8 cellular contexts compared by ENCODE assay signal in the genomic region with DNA sequence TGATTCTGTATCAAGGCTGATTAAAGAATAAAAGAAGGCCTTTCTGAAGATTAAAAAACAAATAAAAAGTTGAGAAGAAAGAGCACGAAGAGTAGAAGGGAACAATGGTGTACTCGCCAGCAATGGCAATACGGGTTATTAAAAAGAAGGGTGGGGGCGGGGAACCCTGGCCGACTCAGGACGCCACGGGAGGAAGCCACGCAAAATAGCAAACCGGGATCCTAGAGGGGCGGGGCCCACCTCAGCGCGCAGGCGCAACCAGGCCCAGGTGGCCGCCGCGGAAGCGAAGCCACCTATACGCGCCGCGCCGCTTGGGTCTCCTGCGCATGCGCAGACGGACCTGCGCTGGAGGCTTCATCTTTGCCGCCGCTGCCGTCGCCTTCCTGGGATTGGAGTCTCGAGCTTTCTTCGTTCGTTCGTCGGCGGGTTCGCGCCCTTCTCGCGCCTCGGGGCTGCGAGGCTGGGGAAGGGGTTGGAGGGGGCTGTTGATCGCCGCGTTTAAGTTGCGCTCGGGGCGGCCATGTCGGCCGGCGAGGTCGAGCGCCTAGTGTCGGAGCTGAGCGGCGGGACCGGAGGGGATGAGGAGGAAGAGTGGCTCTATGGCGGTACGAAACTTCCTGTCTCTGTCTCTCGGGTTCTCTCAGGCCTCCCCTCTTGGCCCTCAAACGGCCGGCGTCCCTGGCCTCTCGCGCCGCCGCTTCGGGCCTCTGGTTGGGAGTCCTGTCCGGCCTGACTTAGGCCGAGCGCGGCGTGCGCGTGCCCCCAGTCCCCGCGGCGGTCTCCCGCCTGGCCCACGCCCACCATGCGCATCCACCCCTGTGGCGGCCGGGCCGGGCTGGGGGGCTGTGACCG. TPM values are rescaled to one million over a fixed set of nuclear protein-coding genes. Genes with fewer than 3 reads are reported as not detected.
DNase-seq lines count a peak whose midpoint lies in the region; ATAC-seq and TF ChIP-seq lines count a peak whose summit lies in the region.

FIP1L1 (plus strand) TSS at position 323 of the 852 bp plus-strand sequence; CDS start at position 521, 198 bp downstream.

- H3K36me3 ChIP-seq in endodermal cell (ENCODE audit: control insufficient read depth, insufficient read depth, low read length) (peaks cover 18% of the 10 kb centered on the region), mesendoderm (ENCODE audit: control insufficient read depth, insufficient read depth, low read length) (no peaks in the 10 kb centered on the region)

- H3K27me3 Mint-ChIP-seq in endodermal cell (ENCODE audit: insufficient read depth): peaks cover 18% of the 10 kb centered on the region

- peak within 1 kb of the TSS; percentile 69 for H3K4me2 ChIP-seq in mesendoderm (ENCODE audit: low read length)

- H3K4me1 Mint-ChIP-seq in endodermal cell: peaks cover 39% of the 10 kb centered on the region

- H2BK120ac ChIP-seq in mesendoderm (ENCODE audit: low read depth, low read length): no peak within 1 kb of the TSS

- H3K9me3 Mint-ChIP-seq in endodermal cell: no peaks in the 10 kb centered on the region

- H3K56ac ChIP-seq in mesendoderm (ENCODE audit: low read length): peak within 1 kb of the TSS; percentile 95

- DNase-seq in COLO829 (ENCODE audit: low spot score) (peak; percentile 98), HT1080 (ENCODE audit: low read depth) (peak; percentile 88), NOMO-1 treated with DMSO at 0.1 percent for 48 hours (lab: John Stamatoyannopoulos, UW; ENCODE audit: unreplicated experiment) (peak; percentile 78), endodermal cell (peak; percentile 96), mesendoderm (peak; percentile 93)
- DNase-seq in activated CD8-positive, alpha-beta memory T cell treated with anti-CD3 and anti-CD28 coated beads, Interleukin-2, amount 50 U/mL, for 1 hour (ENCODE audit: extremely low read depth): peak; percentile 77
- DNase-seq in stimulated activated CD8-positive, alpha-beta memory T cell treated with anti-CD3 and anti-CD28 coated beads, Interleukin-15, amount 100 ng/mL, for 1 hour (ENCODE audit: low read depth): peak; percentile 92

- peaks cover 11% of the 10 kb centered on the region for H3K27me3 ChIP-seq in endodermal cell (ENCODE audit: control insufficient read depth, insufficient read depth, low read length, poor library complexity, severe bottlenecking)
- H3K27me3 ChIP-seq in mesendoderm (ENCODE audit: insufficient read depth, low read length, poor library complexity): no peaks in the 10 kb centered on the region

- H3K4me3 Mint-ChIP-seq in endodermal cell: peak within 1 kb of the TSS; percentile 98

- H3K27ac ChIP-seq in endodermal cell (ENCODE audit: low read depth, low read length) (peak within 1 kb of the TSS; percentile 60), mesendoderm (ENCODE audit: low read depth, low read length) (peak within 1 kb of the TSS; percentile 49)

- H3K9me3 ChIP-seq in endodermal cell (ENCODE audit: control insufficient read depth, low read length): no peaks in the 10 kb centered on the region

- H3K79me1 ChIP-seq in mesendoderm (ENCODE audit: low read length): peaks cover 1% of the 10 kb centered on the region

- ATAC-seq in GM21360 (IDR thresholded peaks at IDR 0.05; ENCODE audit: unreplicated experiment): peak; percentile 84

- no peak within 1 kb of the TSS for H2BK15ac ChIP-seq in mesendoderm (replicated peaks; ENCODE audit: low read depth)

- H3K18ac ChIP-seq in mesendoderm (ENCODE audit: low read length): peak within 1 kb of the TSS; percentile 94

- H3K4me3 ChIP-seq in endodermal cell (ENCODE audit: low read length) (peak within 1 kb of the TSS; percentile 88), mesendoderm (ENCODE audit: low read length) (peak within 1 kb of the TSS; percentile 87)

- H3K36me3 Mint-ChIP-seq in endodermal cell (ENCODE audit: low read depth): peaks cover 10% of the 10 kb centered on the region

- H3K4me1 ChIP-seq in endodermal cell (ENCODE audit: control insufficient read depth, insufficient read depth, low read length) (no peaks in the 10 kb centered on the region), mesendoderm (ENCODE audit: control insufficient read depth, low read depth, low read length) (peaks cover 2% of the 10 kb centered on the region)

- peak within 1 kb of the TSS; percentile 65 for H3K4ac ChIP-seq in mesendoderm (ENCODE audit: low read depth, low read length)

- no peak within 1 kb of the TSS for H2AK5ac ChIP-seq in mesendoderm (ENCODE audit: low read length)

- no peak for TF ChIP-seq CTCF in endodermal cell (conservative IDR thresholded peaks at IDR 0.05)

- no peak within 1 kb of the TSS for H4K5ac ChIP-seq in mesendoderm (ENCODE audit: low read length)

- WGBS in endodermal cell (ENCODE audit: insufficient coverage in 1 of 2, insufficient read length in 1 of 2), 2 experiments: 0 to 2% methylated on average over 17 to 85 of the region's 85 CpGs
- WGBS in mesendoderm (ENCODE audit: extremely low coverage, insufficient coverage, low lambda C conversion rate): no CpG with 5 or more reads among the region's 85 CpGs

- peak within 1 kb of the TSS; percentile 51 for H2BK5ac ChIP-seq in mesendoderm (ENCODE audit: low read length)

- peak within 1 kb of the TSS; percentile 76 for H3K9ac ChIP-seq in endodermal cell (ENCODE audit: extremely low read depth, low read length, poor library complexity, severe bottlenecking)
- H3K9ac ChIP-seq in mesendoderm (ENCODE audit: low read length): peak within 1 kb of the TSS; percentile 93

- H3K27ac Mint-ChIP-seq in endodermal cell: peak within 1 kb of the TSS; percentile 99

- peaks cover 31% of the 10 kb centered on the region for H3K79me2 ChIP-seq in mesendoderm (ENCODE audit: control insufficient read depth, insufficient read depth, low read length)

- H4K8ac ChIP-seq in mesendoderm (ENCODE audit: low read depth, low read length): no peak within 1 kb of the TSS

- no peak within 1 kb of the TSS for H3K23ac ChIP-seq in mesendoderm (ENCODE audit: low read length)

RNA-seq across cellular contexts. Expression of gene FIP1L1, which starts in this region (rescaled TPM):
- 46.3 and 46.4 TPM in 2 replicates for total RNA-seq in HT1080 (2014; rRNA removed; shearing (Covaris generic))
- 36.1 and 43.9 TPM in 2 replicates for polyA plus RNA-seq in HT1080 (2015; cell fraction: cytosol; rRNA removed)
- 91.4 and 93.8 TPM in 2 replicates for polyA plus RNA-seq in HT1080 (2015; cell fraction: nucleus; rRNA removed)
- 10 to 100 TPM; 79.2 to 88.8 TPM for total RNA-seq in endodermal cell
- 60.8 TPM for polyA plus RNA-seq in endodermal cell (2013, experiment 1 of 2)
- 54.2 TPM for polyA plus RNA-seq in endodermal cell (2013, experiment 2 of 2)
- 88.7 TPM for polyA plus RNA-seq in mesendoderm (2013, experiment 1 of 2)
- 88.0 TPM for polyA plus RNA-seq in mesendoderm (2013, experiment 2 of 2)

Comparison
In these comparisons a context has a peak if more than half of its experiments do, and no peak if none do; other contexts are left out.
1. Peak in every context shown above with its lines: DNase-seq, ATAC-seq, H3K4me3 ChIP-seq and H3K27ac ChIP-seq.